In the genomic region with DNA sequence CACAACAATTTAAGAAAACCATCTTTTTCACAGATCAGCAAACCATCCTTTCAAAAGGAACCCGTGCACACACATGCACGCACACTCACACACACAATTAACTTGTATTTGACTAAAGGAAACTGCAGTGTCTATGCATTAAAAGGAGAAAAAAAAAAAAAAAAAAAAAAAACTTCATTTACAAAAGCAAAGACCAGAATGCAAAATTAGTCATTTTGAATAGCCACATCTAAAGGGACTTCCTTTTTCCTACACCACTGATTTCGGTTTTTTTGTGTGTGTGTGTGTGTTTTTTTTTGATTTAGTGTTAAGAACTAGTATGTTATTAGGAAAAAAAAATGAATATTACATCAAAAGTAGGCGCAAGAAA, we compare ENCODE assay signal across 1 cellular context.
TF ChIP-seq lines count a peak whose summit lies in the region.

No MANE protein-coding gene starts in this region.

TF ChIP-seq in H1, 55 proteins besides CTCF, POLR2A, EP300 and RAD21 (continued from another document):
- TF ChIP-seq HDAC2 (IDR thresholded peaks at IDR 0.05; ENCODE audit: borderline replicate concordance in 1 of 2, low read depth in 2 of 2, low read length in 2 of 2) (no peak), SAP30 (IDR thresholded peaks at IDR 0.05; ENCODE audit: insufficient read depth, insufficient replicate concordance, low read length) (no peak), EZH2 (IDR thresholded peaks at IDR 0.05; ENCODE audit: low read depth, low read length, severe bottlenecking) (no peak), CTBP2 (IDR thresholded peaks at IDR 0.05; ENCODE audit: borderline replicate concordance, insufficient read depth, insufficient read length, low read length) (no peak), NRF1 (IDR thresholded peaks at IDR 0.05; ENCODE audit: low read depth, low read length) (no peak), TEAD4 (IDR thresholded peaks at IDR 0.05; ENCODE audit: low read depth, low read length) (no peak), TBP (IDR thresholded peaks at IDR 0.05; ENCODE audit: low read depth, low read length) (no peak)
- TF ChIP-seq, protein P1, sequence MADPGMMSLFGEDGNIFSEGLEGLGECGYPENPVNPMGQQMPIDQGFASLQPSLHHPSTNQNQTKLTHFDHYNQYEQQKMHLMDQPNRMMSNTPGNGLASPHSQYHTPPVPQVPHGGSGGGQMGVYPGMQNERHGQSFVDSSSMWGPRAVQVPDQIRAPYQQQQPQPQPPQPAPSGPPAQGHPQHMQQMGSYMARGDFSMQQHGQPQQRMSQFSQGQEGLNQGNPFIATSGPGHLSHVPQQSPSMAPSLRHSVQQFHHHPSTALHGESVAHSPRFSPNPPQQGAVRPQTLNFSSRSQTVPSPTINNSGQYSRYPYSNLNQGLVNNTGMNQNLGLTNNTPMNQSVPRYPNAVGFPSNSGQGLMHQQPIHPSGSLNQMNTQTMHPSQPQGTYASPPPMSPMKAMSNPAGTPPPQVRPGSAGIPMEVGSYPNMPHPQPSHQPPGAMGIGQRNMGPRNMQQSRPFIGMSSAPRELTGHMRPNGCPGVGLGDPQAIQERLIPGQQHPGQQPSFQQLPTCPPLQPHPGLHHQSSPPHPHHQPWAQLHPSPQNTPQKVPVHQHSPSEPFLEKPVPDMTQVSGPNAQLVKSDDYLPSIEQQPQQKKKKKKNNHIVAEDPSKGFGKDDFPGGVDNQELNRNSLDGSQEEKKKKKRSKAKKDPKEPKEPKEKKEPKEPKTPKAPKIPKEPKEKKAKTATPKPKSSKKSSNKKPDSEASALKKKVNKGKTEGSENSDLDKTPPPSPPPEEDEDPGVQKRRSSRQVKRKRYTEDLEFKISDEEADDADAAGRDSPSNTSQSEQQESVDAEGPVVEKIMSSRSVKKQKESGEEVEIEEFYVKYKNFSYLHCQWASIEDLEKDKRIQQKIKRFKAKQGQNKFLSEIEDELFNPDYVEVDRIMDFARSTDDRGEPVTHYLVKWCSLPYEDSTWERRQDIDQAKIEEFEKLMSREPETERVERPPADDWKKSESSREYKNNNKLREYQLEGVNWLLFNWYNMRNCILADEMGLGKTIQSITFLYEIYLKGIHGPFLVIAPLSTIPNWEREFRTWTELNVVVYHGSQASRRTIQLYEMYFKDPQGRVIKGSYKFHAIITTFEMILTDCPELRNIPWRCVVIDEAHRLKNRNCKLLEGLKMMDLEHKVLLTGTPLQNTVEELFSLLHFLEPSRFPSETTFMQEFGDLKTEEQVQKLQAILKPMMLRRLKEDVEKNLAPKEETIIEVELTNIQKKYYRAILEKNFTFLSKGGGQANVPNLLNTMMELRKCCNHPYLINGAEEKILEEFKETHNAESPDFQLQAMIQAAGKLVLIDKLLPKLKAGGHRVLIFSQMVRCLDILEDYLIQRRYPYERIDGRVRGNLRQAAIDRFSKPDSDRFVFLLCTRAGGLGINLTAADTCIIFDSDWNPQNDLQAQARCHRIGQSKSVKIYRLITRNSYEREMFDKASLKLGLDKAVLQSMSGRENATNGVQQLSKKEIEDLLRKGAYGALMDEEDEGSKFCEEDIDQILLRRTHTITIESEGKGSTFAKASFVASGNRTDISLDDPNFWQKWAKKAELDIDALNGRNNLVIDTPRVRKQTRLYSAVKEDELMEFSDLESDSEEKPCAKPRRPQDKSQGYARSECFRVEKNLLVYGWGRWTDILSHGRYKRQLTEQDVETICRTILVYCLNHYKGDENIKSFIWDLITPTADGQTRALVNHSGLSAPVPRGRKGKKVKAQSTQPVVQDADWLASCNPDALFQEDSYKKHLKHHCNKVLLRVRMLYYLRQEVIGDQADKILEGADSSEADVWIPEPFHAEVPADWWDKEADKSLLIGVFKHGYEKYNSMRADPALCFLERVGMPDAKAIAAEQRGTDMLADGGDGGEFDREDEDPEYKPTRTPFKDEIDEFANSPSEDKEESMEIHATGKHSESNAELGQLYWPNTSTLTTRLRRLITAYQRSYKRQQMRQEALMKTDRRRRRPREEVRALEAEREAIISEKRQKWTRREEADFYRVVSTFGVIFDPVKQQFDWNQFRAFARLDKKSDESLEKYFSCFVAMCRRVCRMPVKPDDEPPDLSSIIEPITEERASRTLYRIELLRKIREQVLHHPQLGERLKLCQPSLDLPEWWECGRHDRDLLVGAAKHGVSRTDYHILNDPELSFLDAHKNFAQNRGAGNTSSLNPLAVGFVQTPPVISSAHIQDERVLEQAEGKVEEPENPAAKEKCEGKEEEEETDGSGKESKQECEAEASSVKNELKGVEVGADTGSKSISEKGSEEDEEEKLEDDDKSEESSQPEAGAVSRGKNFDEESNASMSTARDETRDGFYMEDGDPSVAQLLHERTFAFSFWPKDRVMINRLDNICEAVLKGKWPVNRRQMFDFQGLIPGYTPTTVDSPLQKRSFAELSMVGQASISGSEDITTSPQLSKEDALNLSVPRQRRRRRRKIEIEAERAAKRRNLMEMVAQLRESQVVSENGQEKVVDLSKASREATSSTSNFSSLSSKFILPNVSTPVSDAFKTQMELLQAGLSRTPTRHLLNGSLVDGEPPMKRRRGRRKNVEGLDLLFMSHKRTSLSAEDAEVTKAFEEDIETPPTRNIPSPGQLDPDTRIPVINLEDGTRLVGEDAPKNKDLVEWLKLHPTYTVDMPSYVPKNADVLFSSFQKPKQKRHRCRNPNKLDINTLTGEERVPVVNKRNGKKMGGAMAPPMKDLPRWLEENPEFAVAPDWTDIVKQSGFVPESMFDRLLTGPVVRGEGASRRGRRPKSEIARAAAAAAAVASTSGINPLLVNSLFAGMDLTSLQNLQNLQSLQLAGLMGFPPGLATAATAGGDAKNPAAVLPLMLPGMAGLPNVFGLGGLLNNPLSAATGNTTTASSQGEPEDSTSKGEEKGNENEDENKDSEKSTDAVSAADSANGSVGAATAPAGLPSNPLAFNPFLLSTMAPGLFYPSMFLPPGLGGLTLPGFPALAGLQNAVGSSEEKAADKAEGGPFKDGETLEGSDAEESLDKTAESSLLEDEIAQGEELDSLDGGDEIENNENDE (IDR thresholded peaks at IDR 0.05; ENCODE audit: insufficient replicate concordance, low read length): no peak
- TF ChIP-seq, protein P2, sequence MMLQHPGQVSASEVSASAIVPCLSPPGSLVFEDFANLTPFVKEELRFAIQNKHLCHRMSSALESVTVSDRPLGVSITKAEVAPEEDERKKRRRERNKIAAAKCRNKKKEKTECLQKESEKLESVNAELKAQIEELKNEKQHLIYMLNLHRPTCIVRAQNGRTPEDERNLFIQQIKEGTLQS (IDR thresholded peaks at IDR 0.05; ENCODE audit: insufficient read depth, low read depth, low read length): no peak
